8 cellular contexts compared by ENCODE assay signal in the genomic region with DNA sequence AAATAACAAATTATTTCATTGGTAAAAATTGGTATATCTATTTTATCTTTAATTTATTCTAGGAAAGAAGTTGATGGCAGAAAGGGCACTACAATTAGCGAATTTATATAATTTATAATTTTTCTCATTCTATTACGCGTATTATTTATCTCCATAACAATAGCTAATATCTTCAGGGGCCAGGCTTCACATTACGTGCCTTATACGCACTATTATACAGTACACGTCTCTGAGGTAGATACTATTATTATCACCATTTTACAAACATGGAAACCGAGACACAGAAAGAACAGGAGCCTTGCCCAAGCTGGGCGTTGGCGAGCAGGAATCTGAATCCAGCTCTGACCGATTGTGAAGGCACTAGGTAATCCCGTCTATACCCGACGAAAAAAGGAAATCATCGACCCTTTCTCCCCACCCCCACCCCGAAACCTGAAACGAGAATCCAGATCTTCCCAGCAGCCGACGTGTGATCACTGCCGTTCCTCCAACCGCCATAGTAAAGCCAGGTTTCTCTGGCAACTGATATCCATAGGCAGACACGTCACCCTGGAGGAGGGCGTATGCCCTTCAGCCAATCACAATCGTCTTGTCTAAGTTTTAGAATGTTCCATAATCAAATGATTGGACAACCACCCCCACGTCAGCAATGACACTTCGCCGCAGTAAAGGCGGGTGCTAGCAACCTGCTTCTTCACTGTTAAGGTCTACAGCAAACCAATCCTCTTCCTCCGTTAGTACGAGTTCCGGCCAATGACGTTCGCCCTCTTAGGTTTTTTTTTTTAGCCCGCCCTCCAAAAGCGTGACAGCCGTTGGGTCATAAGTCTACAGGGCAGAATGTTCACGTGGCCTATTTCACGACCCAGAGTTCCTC. TPM values are rescaled to one million over a fixed set of nuclear protein-coding genes. Genes with fewer than 3 reads are reported as not detected.
A peak's percentile ranks its signal among the peaks of the same experiment; 100 is the strongest.
DNase-seq lines count a peak whose midpoint lies in the region; ATAC-seq lines count a peak whose summit lies in the region.

TSS of gene MORF4L2 (minus strand) at position 501 of the 874 bp plus-strand sequence. CDS start 9,672 bp downstream, outside the sequence.

- POLR2A ChIA-PET in CD8-positive, alpha-beta memory T cell (lab: Charles Lee), result interaction anchor here (0.7 to 1.4 kb wide), 4 partner anchors 8 to 470 kb away, joined by 3 to 6 read pairs (median 6); partner anchors contain the start of gene SLC25A53

- peaks cover 0 to 29% (median 4%) of the 10 kb centered on the region in 3 donors for H3K36me3 Mint-ChIP-seq in CD8-positive, alpha-beta memory T cell

- peaks cover 15% of the 10 kb centered on the region for H3K4me1 ChIP-seq in CD8-positive, alpha-beta memory T cell (ENCODE audit: insufficient read depth, low read length)
- no peaks in the 10 kb centered on the region for H3K4me1 ChIP-seq in effector memory CD4-positive, alpha-beta T cell (ENCODE audit: control insufficient read depth, insufficient read depth, low read length, poor library complexity, severe bottlenecking)

- no peaks in the 10 kb centered on the region for H3K27me3 Mint-ChIP-seq in CD8-positive, alpha-beta memory T cell

- peak; percentile 90 for ATAC-seq in GM19467 (IDR thresholded peaks at IDR 0.05; ENCODE audit: unreplicated experiment)

- peak within 1 kb of the TSS in 3 of 7 donors; percentile 50 to 76 (median 71) for H3K4me3 Mint-ChIP-seq in CD8-positive, alpha-beta memory T cell

- peak within 1 kb of the TSS; percentile 94 for H3K4me3 ChIP-seq in CD8-positive, alpha-beta memory T cell (ENCODE audit: low read length)
- H3K4me3 ChIP-seq in effector memory CD4-positive, alpha-beta T cell (ENCODE audit: insufficient read depth, low read depth, low read length, poor library complexity, severe bottlenecking), result peak within 1 kb of the TSS; percentile 68

- CTCF ChIA-PET in CD8-positive, alpha-beta memory T cell (lab: Charles Lee), result interaction anchor here (1.2 kb wide), 1 partner anchor 56 kb away, joined by 3 read pairs; no protein-coding TSS in a partner anchor

- peak; percentile 69 to 96 (median 88) for DNase-seq in CD8-positive, alpha-beta memory T cell
- DNase-seq in HS-27A (ENCODE audit: low read depth), result peak; percentile 91
- peak; percentile 38 for DNase-seq in NK-92 (lab: John Stamatoyannopoulos, UW; ENCODE audit: unreplicated experiment)
- DNase-seq in activated CD8-positive, alpha-beta memory T cell treated with anti-CD3 and anti-CD28 coated beads for 1 hour (ENCODE audit: extremely low read depth in 1 of 2, low read depth in 1 of 2), result peak; percentile 64 to 69
- DNase-seq in effector memory CD4-positive, alpha-beta T cell, result peak; percentile 83 to 85 (median 85)
- DNase-seq in lung microvascular endothelial cell (ENCODE audit: low read depth in 2 of 2), result peak; percentile 98
- peak; percentile 56 for DNase-seq in stimulated activated CD8-positive, alpha-beta memory T cell treated with anti-CD3 and anti-CD28 coated beads, Interleukin-12 subunit alpha, Interleukin-12 subunit beta, amount 100 ng/mL, for 24 hours (ENCODE audit: extremely low read depth)

- peaks cover 9 to 17% (median 15%) of the 10 kb centered on the region in 3 donors for H3K4me1 Mint-ChIP-seq in CD8-positive, alpha-beta memory T cell

- no peaks in the 10 kb centered on the region for H3K9me3 Mint-ChIP-seq in CD8-positive, alpha-beta memory T cell

- H3K36me3 ChIP-seq in CD8-positive, alpha-beta memory T cell (ENCODE audit: insufficient read depth, low read length), result peaks cover 16% of the 10 kb centered on the region
- H3K36me3 ChIP-seq in effector memory CD4-positive, alpha-beta T cell (ENCODE audit: control insufficient read depth, insufficient read depth, low read length), result peaks cover 14% of the 10 kb centered on the region

- no peaks in the 10 kb centered on the region for H3K27me3 ChIP-seq in CD8-positive, alpha-beta memory T cell (ENCODE audit: insufficient read depth, low read length, poor library complexity, severe bottlenecking)
- H3K27me3 ChIP-seq in effector memory CD4-positive, alpha-beta T cell (replicated peaks; ENCODE audit: control insufficient read depth, insufficient read depth, low read length, poor library complexity, severe bottlenecking), result no peaks in the 10 kb centered on the region

- no peaks in the 10 kb centered on the region for H3K9me3 ChIP-seq in CD8-positive, alpha-beta memory T cell (ENCODE audit: low read length)
- no peaks in the 10 kb centered on the region for H3K9me3 ChIP-seq in effector memory CD4-positive, alpha-beta T cell (ENCODE audit: control insufficient read depth, low read length)

- H3K27ac ChIP-seq in CD8-positive, alpha-beta memory T cell (ENCODE audit: low read depth, low read length), result peak within 1 kb of the TSS; percentile 99
- H3K27ac ChIP-seq in effector memory CD4-positive, alpha-beta T cell (ENCODE audit: insufficient read depth, low read length, poor library complexity, severe bottlenecking), result peak within 1 kb of the TSS; percentile 91

- peak within 1 kb of the TSS in 7 of 8 donors; percentile 15 to 92 (median 73) for H3K27ac Mint-ChIP-seq in CD8-positive, alpha-beta memory T cell

RNA-seq across cellular contexts. Expression of gene MORF4L2, which starts in this region (rescaled TPM):
- total RNA-seq in CD8-positive, alpha-beta memory T cell, result 100 to 1,000 TPM; 198 to 202 TPM
- 80.8 TPM for polyA plus RNA-seq in CD8-positive, alpha-beta memory T cell
- 351 and 368 TPM in 2 replicates for total RNA-seq in lung microvascular endothelial cell

Comparison
In these comparisons a context has a peak if more than half of its experiments do, and no peak if none do; other contexts are left out.
1. Peak in every context shown above with its lines: DNase-seq, ATAC-seq, H3K4me3 ChIP-seq and H3K27ac ChIP-seq.
2. DNase-seq: peak in every context shown above with its lines; median percentile 98 in lung microvascular endothelial cell; 91 in HS-27A; 88 in CD8-positive, alpha-beta memory T cell; 85 in effector memory CD4-positive, alpha-beta T cell; 66 in activated CD8-positive, alpha-beta memory T cell treated with anti-CD3 and anti-CD28 coated beads for 1 hour; 56 in stimulated activated CD8-positive, alpha-beta memory T cell treated with anti-CD3 and anti-CD28 coated beads, Interleukin-12 subunit alpha, Interleukin-12 subunit beta, amount 100 ng/mL, for 24 hours; 38 in NK-92.